Comparison of ENCODE assay signal across 17 cellular contexts in genomic region chr3:184575701-184576100, GRCh38. TPM values are rescaled to one million over a fixed set of nuclear protein-coding genes. Genes with fewer than 3 reads are reported as not detected.
A peak's percentile ranks its signal among the peaks of the same experiment; 100 is the strongest.
DNase-seq lines count a peak whose midpoint lies in the region; FAIRE-seq and TF ChIP-seq lines count a peak whose summit lies in the region.
"Had no signal": no experiment of that assay in that cellular context is flagged by ENCODE, and none has a peak within 500 bp of the region (broad histone marks: within the 10 kb centered on the region; RNA-seq: fewer than 3 reads in every experiment).

No MANE protein-coding gene starts in this region.

- no peak for TF ChIP-seq CTCF in hepatocyte (IDR thresholded peaks at IDR 0.05; ENCODE audit: poor library complexity)
- TF ChIP-seq CTCF in nephron progenitor cell (IDR thresholded peaks at IDR 0.05) = no peak
- TF ChIP-seq CTCF in GM13976 (IDR thresholded peaks at IDR 0.05; ENCODE audit: borderline replicate concordance, control extremely low read depth, extremely low read depth, insufficient read depth, missing control alignments) = no peak

- peaks cover 39% of the 10 kb centered on the region for H3K4me1 ChIP-seq in NT2/D1 (ENCODE audit: insufficient read depth, insufficient read length)
- peaks cover 20% of the 10 kb centered on the region for H3K4me1 ChIP-seq in hepatocyte (ENCODE audit: insufficient read depth)
- H3K4me1 ChIP-seq: A549 had no signal

- H3K27me3 ChIP-seq in NT2/D1 (ENCODE audit: insufficient read depth, insufficient read length) = peaks cover 4% of the 10 kb centered on the region
- no peaks in the 10 kb centered on the region for H3K27me3 ChIP-seq in hepatocyte
- H3K27me3 ChIP-seq: BE2C had no signal

- peak overlapping the region; percentile 16 for H3K9ac ChIP-seq in NT2/D1 (ENCODE audit: insufficient read length, low read depth)
- H3K9ac ChIP-seq: GM23248 had no signal

- H3K27ac ChIP-seq in hepatocyte = no peak overlapping the region
- H3K27ac ChIP-seq: A549, C4-2B, GM23248 had no signal

- H3K4me3 Mint-ChIP-seq in nephron progenitor cell = peak overlapping the region; percentile 30
- H3K4me3 Mint-ChIP-seq: CD4-positive, alpha-beta memory T cell; HFFc6 had no signal

- H2AFZ ChIP-seq in hepatocyte = no peak overlapping the region
- H2AFZ ChIP-seq: GM23248 had no signal

- no peaks in the 10 kb centered on the region for H3K9me3 Mint-ChIP-seq in nephron progenitor cell
- H3K9me3 Mint-ChIP-seq: CD4-positive, alpha-beta memory T cell; HFFc6 had no signal

- DNase-seq in NT2/D1 (ENCODE audit: low read depth, low spot score) (no peak), hepatocyte (ENCODE audit: low spot score) (no peak), nephron progenitor cell (no peak), NCI-H1417 treated with DMSO at 0.1 percent for 48 hours (lab: John Stamatoyannopoulos, UW) (no peak), GM13976 (ENCODE audit: low spot score) (no peak), H54 (ENCODE audit: insufficient read length, low spot score) (no peak)
- DNase-seq: CD4-positive, alpha-beta memory T cell; DMS79; GM23248; HFFc6 had no signal

- H4K20me1 ChIP-seq in hepatocyte (ENCODE audit: insufficient read depth, poor library complexity, severe bottlenecking) = peaks cover 28% of the 10 kb centered on the region

- in situ Hi-C loops in GM13976 (cut with MboI; ENCODE audit: low sequenced_read_pairs, unreplicated experiment) = no loop called here

- peaks cover 61% of the 10 kb centered on the region for H3K36me3 ChIP-seq in NT2/D1 (ENCODE audit: insufficient read depth, insufficient read length, low read length)
- H3K36me3 ChIP-seq in hepatocyte (replicated peaks; ENCODE audit: insufficient read depth, low read depth) = no peaks in the 10 kb centered on the region

- H3K4me2 ChIP-seq in hepatocyte = peak overlapping the region; percentile 64
- H3K4me2 ChIP-seq: A549 had no signal

- 93% methylated on average over 8 of the region's 9 CpGs for WGBS in hepatocyte (ENCODE audit: low lambda C conversion rate, missing lambda C conversion rate)

- H3K4me3 ChIP-seq in NT2/D1 (ENCODE audit: insufficient read length, low read depth) = no peak overlapping the region
- H3K4me3 ChIP-seq in hepatocyte = no peak overlapping the region
- H3K4me3 ChIP-seq: A549, GM12878, GM23248, HAP-1 had no signal

- H3K27me3 Mint-ChIP-seq in nephron progenitor cell (ENCODE audit: low read depth, poor library complexity) = peaks cover 4% of the 10 kb centered on the region

- H3K79me2 ChIP-seq in hepatocyte = peaks cover 45% of the 10 kb centered on the region

- H3K27ac Mint-ChIP-seq in nephron progenitor cell = no peak overlapping the region
- H3K27ac Mint-ChIP-seq: CD4-positive, alpha-beta memory T cell; HFFc6 had no signal

- peaks cover 64% of the 10 kb centered on the region for H3K36me3 Mint-ChIP-seq in nephron progenitor cell (ENCODE audit: low read depth)

- TF ChIP-seq POLR2A in H54 (IDR thresholded peaks at IDR 0.05; ENCODE audit: low read depth, low read length) = no peak

- no peak for FAIRE-seq in H54 (lab: Jason Lieb, UNC)
- FAIRE-seq: A549, GM12878, HepG2, HTR-8/SVneo had no signal

- H3K4me1 Mint-ChIP-seq in nephron progenitor cell = peaks cover 92% of the 10 kb centered on the region

- H3K9me3 ChIP-seq in NT2/D1 (ENCODE audit: insufficient read depth, low read length) (no peaks in the 10 kb centered on the region), hepatocyte (ENCODE audit: low read depth) (no peaks in the 10 kb centered on the region)
- H3K9me3 ChIP-seq: A549, BE2C, HAP-1 had no signal

- H3K9me2 ChIP-seq in hepatocyte (replicated peaks; ENCODE audit: insufficient read depth) = no peaks in the 10 kb centered on the region

RNA-seq across cellular contexts. Expression of gene EPHB3, which starts 14.1 kb away (rescaled TPM):
- total RNA-seq in hepatocyte = 5.2 and 11.0 TPM in 2 replicates
- polyA plus RNA-seq in hepatocyte = 21.2 and 22.0 TPM in 2 replicates
- total RNA-seq: GM12878, HepG2 had no signal
